1 cellular context compared by ENCODE assay signal in genomic region chrX:96710031-96710430, GRCh38.
TF ChIP-seq lines count a peak whose summit lies in the region.

No MANE protein-coding gene starts in this region.

TF ChIP-seq in WTC11, 78 proteins besides CTCF, POLR2A, EP300 and RAD21 (continued from another document):
- TF ChIP-seq FOXP4 (CRISPR knock-in tag; IDR thresholded peaks at IDR 0.05): no peak
- no peak for TF ChIP-seq RORB (CRISPR knock-in tag; IDR thresholded peaks at IDR 0.05)
- no peak for TF ChIP-seq PRRX2 (CRISPR knock-in tag; IDR thresholded peaks at IDR 0.05)
- TF ChIP-seq CBFB (CRISPR knock-in tag; IDR thresholded peaks at IDR 0.05; ENCODE audit: low read depth): no peak
